In the genomic region with DNA sequence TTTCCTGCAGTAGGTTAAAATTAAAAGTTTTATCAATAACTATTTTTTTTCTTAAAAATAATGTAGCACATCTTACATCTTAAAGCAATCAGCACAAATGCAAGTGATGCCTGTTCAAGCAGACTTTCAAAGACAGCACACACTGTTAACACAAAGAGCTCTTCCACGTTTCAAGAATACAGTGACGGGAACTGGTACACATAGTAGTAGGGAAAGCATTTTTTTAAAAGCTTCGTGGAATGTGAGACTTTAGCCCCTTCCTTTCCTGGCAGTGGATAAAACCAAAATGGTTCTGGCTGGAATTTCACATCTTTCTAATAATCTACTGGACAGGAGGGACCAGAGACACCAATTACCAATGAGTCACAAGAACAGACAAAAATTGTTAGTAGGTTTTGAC, we compare ENCODE assay signal across 39 cellular contexts. TPM values are rescaled to one million over a fixed set of nuclear protein-coding genes. Genes with fewer than 3 reads are reported as not detected.
"Had no signal": no experiment of that assay in that cellular context is flagged by ENCODE, and none has a peak within 500 bp of the region (broad histone marks: within the 10 kb centered on the region; RNA-seq: fewer than 3 reads in every experiment).

No MANE protein-coding gene starts in this region.

- H3K36me3 ChIP-seq: adrenal gland, brain microvascular endothelial cell, breast epithelium had no signal

- H3K27me3 ChIP-seq: adrenal gland, body of pancreas, brain microvascular endothelial cell, breast epithelium had no signal

- ATAC-seq: activated CD8-positive, alpha-beta T cell treated with anti-CD3 and anti-CD28 coated beads for 36 hours; activated naive CD4-positive, alpha-beta T cell treated with anti-CD3 and anti-CD28 coated beads, Interleukin-2, amount 50 U/mL, for 72 hours; activated T-cell treated with anti-CD3 and anti-CD28 coated beads, Interleukin-2, amount 50 U/mL, for 4 hours; activated T-cell treated with anti-CD3 and anti-CD28 coated beads, Interleukin-2, amount 50 U/mL, for 72 hours; activated T-helper 17 cell treated with anti-CD3 and anti-CD28 coated beads, Interleukin-2, amount 50 U/mL, for 72 hours; body of pancreas had no signal

- H3K27me3 Mint-ChIP-seq: activated B cell treated with CpG ODN at 0.5 μM for 24 hours; activated CD4-positive, alpha-beta memory T cell treated with anti-CD3 and anti-CD28 coated beads for 36 hours; activated CD4-positive, alpha-beta T cell treated with anti-CD3 and anti-CD28 coated beads, Interleukin-2, amount 10 ng/mL, durations not matched to agents 24 days and 14 days; activated CD8-positive, alpha-beta T cell treated with anti-CD3 and anti-CD28 coated beads for 36 hours; activated naive CD8-positive, alpha-beta T cell treated with anti-CD3 and anti-CD28 coated beads for 36 hours; activated T-helper 17 cell treated with anti-CD3 and anti-CD28 coated beads, Interleukin-2, amount 50 U/mL, for 72 hours had no signal

- H3K9me3 ChIP-seq: adrenal gland, body of pancreas, breast epithelium had no signal

- H3K4me3 Mint-ChIP-seq: activated B cell treated with CpG ODN at 0.5 μM for 24 hours; activated CD4-positive, alpha-beta memory T cell treated with anti-CD3 and anti-CD28 coated beads for 36 hours; activated CD4-positive, alpha-beta T cell treated with anti-CD3 and anti-CD28 coated beads, Interleukin-2, amount 10 ng/mL, durations not matched to agents 24 days and 14 days; activated CD8-positive, alpha-beta T cell treated with anti-CD3 and anti-CD28 coated beads for 36 hours; activated naive CD4-positive, alpha-beta T cell treated with anti-CD3 and anti-CD28 coated beads for 36 hours; activated naive CD8-positive, alpha-beta T cell treated with anti-CD3 and anti-CD28 coated beads for 36 hours; activated T-cell treated with anti-CD3 and anti-CD28 coated beads, Interleukin-2, amount 50 U/mL, for 4 hours; activated T-cell treated with anti-CD3 and anti-CD28 coated beads, Interleukin-2, amount 50 U/mL, for 72 hours; activated T-helper 1 cell treated with anti-CD3 and anti-CD28 coated beads, Interleukin-12 subunit alpha, Interleukin-12 subunit beta, Interleukin-2, Interleukin-4 antibody, amounts not matched to agents 30 ng/mL and 10 ng/mL and 1 ng/mL, durations not matched to agents 14 hours and 24 hours and 36 hours; activated T-helper 17 cell treated with anti-CD3 and anti-CD28 coated beads, Interleukin-2, amount 50 U/mL, for 72 hours; T-helper 1 cell treated with Interleukin-12 subunit alpha and Interleukin-12 subunit beta and Interleukin-4 antibody, amounts not matched to agents 30 μg/mL and 1 μg/mL, for 36 hours; T-helper 2 cell treated with Interferon-gamma antibody and Interleukin-4, amounts not matched to agents 5 μg/mL and 100 μg/mL, for 36 hours had no signal

- H3K4me3 ChIP-seq: adrenal gland, body of pancreas, breast epithelium had no signal

- H3K4me1 ChIP-seq: breast epithelium had no signal

- H3K9me3 Mint-ChIP-seq: activated B cell treated with CpG ODN at 0.5 μM for 24 hours; activated CD4-positive, alpha-beta memory T cell treated with anti-CD3 and anti-CD28 coated beads for 36 hours; activated CD4-positive, alpha-beta T cell treated with anti-CD3 and anti-CD28 coated beads, Interleukin-2, amount 10 ng/mL, durations not matched to agents 24 days and 14 days; activated CD8-positive, alpha-beta T cell treated with anti-CD3 and anti-CD28 coated beads for 36 hours; activated naive CD4-positive, alpha-beta T cell treated with anti-CD3 and anti-CD28 coated beads for 36 hours; activated naive CD4-positive, alpha-beta T cell treated with anti-CD3 and anti-CD28 coated beads, Interleukin-2, amount 50 U/mL, for 72 hours; activated naive CD8-positive, alpha-beta T cell treated with anti-CD3 and anti-CD28 coated beads for 36 hours; activated T-cell treated with anti-CD3 and anti-CD28 coated beads, Interleukin-2, amount 50 U/mL, for 4 hours; activated T-cell treated with anti-CD3 and anti-CD28 coated beads, Interleukin-2, amount 50 U/mL, for 72 hours; activated T-helper 1 cell treated with anti-CD3 and anti-CD28 coated beads, Interleukin-12 subunit alpha, Interleukin-12 subunit beta, Interleukin-2, Interleukin-4 antibody, amounts not matched to agents 30 ng/mL and 10 ng/mL and 1 ng/mL, durations not matched to agents 14 hours and 24 hours and 36 hours; activated T-helper 17 cell treated with anti-CD3 and anti-CD28 coated beads, Interleukin-2, amount 50 U/mL, for 72 hours; T-helper 1 cell treated with Interleukin-12 subunit alpha and Interleukin-12 subunit beta and Interleukin-4 antibody, amounts not matched to agents 30 μg/mL and 1 μg/mL, for 36 hours; T-helper 2 cell treated with Interferon-gamma antibody and Interleukin-4, amounts not matched to agents 5 μg/mL and 100 μg/mL, for 36 hours had no signal

- H3K27ac Mint-ChIP-seq: activated B cell treated with CpG ODN at 0.5 μM for 24 hours; activated CD4-positive, alpha-beta memory T cell treated with anti-CD3 and anti-CD28 coated beads for 36 hours; activated CD4-positive, alpha-beta T cell treated with anti-CD3 and anti-CD28 coated beads, Interleukin-2, amount 10 ng/mL, durations not matched to agents 24 days and 14 days; activated CD8-positive, alpha-beta T cell treated with anti-CD3 and anti-CD28 coated beads for 36 hours; activated naive CD4-positive, alpha-beta T cell treated with anti-CD3 and anti-CD28 coated beads for 36 hours; activated naive CD8-positive, alpha-beta T cell treated with anti-CD3 and anti-CD28 coated beads for 36 hours; activated T-cell treated with anti-CD3 and anti-CD28 coated beads, Interleukin-2, amount 50 U/mL, for 72 hours; activated T-helper 1 cell treated with anti-CD3 and anti-CD28 coated beads, Interleukin-12 subunit alpha, Interleukin-12 subunit beta, Interleukin-2, Interleukin-4 antibody, amounts not matched to agents 30 ng/mL and 10 ng/mL and 1 ng/mL, durations not matched to agents 14 hours and 24 hours and 36 hours; activated T-helper 17 cell treated with anti-CD3 and anti-CD28 coated beads, Interleukin-2, amount 50 U/mL, for 72 hours; T-helper 1 cell treated with Interleukin-12 subunit alpha and Interleukin-12 subunit beta and Interleukin-4 antibody, amounts not matched to agents 30 μg/mL and 1 μg/mL, for 36 hours; T-helper 2 cell treated with Interferon-gamma antibody and Interleukin-4, amounts not matched to agents 5 μg/mL and 100 μg/mL, for 36 hours had no signal

- FAIRE-seq: TTC549 had no signal

- H3K4me1 Mint-ChIP-seq: activated B cell treated with CpG ODN at 0.5 μM for 24 hours; activated CD4-positive, alpha-beta T cell treated with anti-CD3 and anti-CD28 coated beads, Interleukin-2, amount 10 ng/mL, durations not matched to agents 24 days and 14 days; activated naive CD8-positive, alpha-beta T cell treated with anti-CD3 and anti-CD28 coated beads for 36 hours; activated T-helper 17 cell treated with anti-CD3 and anti-CD28 coated beads, Interleukin-2, amount 50 U/mL, for 72 hours had no signal

- H3K27ac ChIP-seq: adrenal gland, body of pancreas, brain microvascular endothelial cell, breast epithelium, VCaP had no signal

- DNase-seq: activated B cell treated with CpG ODN at 0.5 μM for 24 hours; activated CD4-positive, alpha-beta memory T cell treated with anti-CD3 and anti-CD28 coated beads for 36 hours; activated CD4-positive, alpha-beta T cell treated with anti-CD3 and anti-CD28 coated beads for 4 hours; activated CD4-positive, alpha-beta T cell treated with anti-CD3 and anti-CD28 coated beads, Interleukin-2, amount 10 ng/mL, durations not matched to agents 24 days and 14 days; activated CD4-positive, alpha-beta T cell treated with anti-CD3 and anti-CD28 coated beads, Interleukin-2, amount 50 U/mL, for 1 hour; activated CD4-positive, alpha-beta T cell treated with anti-CD3 and anti-CD28 coated beads, Interleukin-2, amount 50 U/mL, for 4 hours; activated CD4-positive, CD25-positive, alpha-beta regulatory T cell treated with anti-CD3 and anti-CD28 coated beads, Interleukin-2, amount 50 U/mL, for 72 hours; activated CD8-positive, alpha-beta memory T cell treated with anti-CD3 and anti-CD28 coated beads, Interleukin-2, amount 50 U/mL, for 4 hours; activated CD8-positive, alpha-beta T cell treated with anti-CD3 and anti-CD28 coated beads for 36 hours; activated effector memory CD4-positive, alpha-beta T cell treated with anti-CD3 and anti-CD28 coated beads, Interleukin-2, amount 50 U/mL, for 16 hours; activated gamma-delta T cell treated with Interleukin-2 at 50 U/mL for 16 hours; activated naive CD4-positive, alpha-beta T cell; activated naive CD4-positive, alpha-beta T cell treated with anti-CD3 and anti-CD28 coated beads for 36 hours; activated naive CD4-positive, alpha-beta T cell treated with anti-CD3 and anti-CD28 coated beads, Interleukin-2, amount 50 U/mL, for 16 hours; activated naive CD8-positive, alpha-beta T cell treated with anti-CD3 and anti-CD28 coated beads for 36 hours; activated T-cell treated with anti-CD3 and anti-CD28 coated beads for 4 hours; activated T-cell treated with anti-CD3 and anti-CD28 coated beads, Interleukin-2, amount 50 U/mL, for 1 hour; activated T-cell treated with anti-CD3 and anti-CD28 coated beads, Interleukin-2, amount 50 U/mL, for 4 hours; activated T-cell treated with anti-CD3 and anti-CD28 coated beads, Interleukin-2, amount 50 U/mL, for 72 hours; adrenal gland; amniotic stem cell; aorta; body of pancreas; brain microvascular endothelial cell; central memory CD4-positive, alpha-beta T cell; T-helper 1 cell; T-helper 2 cell; T-helper 9 cell had no signal

RNA-seq across cellular contexts. Expression of gene SLC2A2, which starts 33.5 kb away (rescaled TPM):
- total RNA-seq: activated B cell treated with CpG ODN at 0.5 μM for 24 hours; activated CD4-positive, alpha-beta memory T cell treated with anti-CD3 and anti-CD28 coated beads for 36 hours; activated CD4-positive, alpha-beta T cell treated with anti-CD3 and anti-CD28 coated beads, Interleukin-2, amount 10 ng/mL, durations not matched to agents 24 days and 14 days; activated CD8-positive, alpha-beta memory T cell treated with anti-CD3 and anti-CD28 coated beads for 36 hours; activated CD8-positive, alpha-beta T cell treated with anti-CD3 and anti-CD28 coated beads for 36 hours; activated naive CD4-positive, alpha-beta T cell treated with anti-CD3 and anti-CD28 coated beads for 36 hours; activated naive CD4-positive, alpha-beta T cell treated with anti-CD3 and anti-CD28 coated beads, Interleukin-2, amount 50 U/mL, for 72 hours; activated naive CD8-positive, alpha-beta T cell treated with anti-CD3 and anti-CD28 coated beads for 36 hours; activated T-cell treated with anti-CD3 and anti-CD28 coated beads, Interleukin-2, amount 50 U/mL, for 72 hours; activated T-helper 1 cell treated with anti-CD3 and anti-CD28 coated beads, Interleukin-12 subunit alpha, Interleukin-12 subunit beta, Interleukin-2, Interleukin-4 antibody, amounts not matched to agents 30 ng/mL and 10 ng/mL and 1 ng/mL, durations not matched to agents 14 hours and 24 hours and 36 hours; activated T-helper 17 cell treated with anti-CD3 and anti-CD28 coated beads, Interleukin-2, amount 50 U/mL, for 72 hours; aorta; breast epithelium; cardiac septum; cerebellum had no signal
- polyA plus RNA-seq: adrenal gland had no signal
